Comparison of ENCODE assay signal across 17 cellular contexts in the genomic region with DNA sequence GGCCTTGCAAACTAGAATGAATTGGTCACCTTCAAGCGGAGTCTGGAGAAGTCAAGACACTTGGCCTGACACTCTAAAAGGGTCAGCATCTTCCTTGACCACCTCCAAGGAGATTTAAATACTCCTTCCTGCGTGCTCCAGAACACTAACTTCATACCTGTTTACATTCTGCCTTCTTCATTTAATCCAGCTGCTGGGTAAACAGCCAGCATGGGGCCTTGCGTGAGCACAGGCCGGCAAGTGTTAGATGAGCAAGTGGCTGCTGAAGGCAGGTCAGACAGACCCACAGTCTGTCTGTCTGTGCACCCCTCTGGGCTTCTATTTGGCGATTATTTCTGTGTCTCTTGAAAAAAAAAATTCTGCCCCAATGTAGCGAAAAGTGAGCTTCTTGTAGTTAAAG.
DNase-seq lines count a peak whose midpoint lies in the region; TF ChIP-seq lines count a peak whose summit lies in the region.
"Had no signal": no experiment of that assay in that cellular context is flagged by ENCODE, and none has a peak within 500 bp of the region (broad histone marks: within the 10 kb centered on the region; RNA-seq: fewer than 3 reads in every experiment).

No MANE protein-coding gene starts in this region.

- DNase-seq in MCF 10A (ENCODE audit: unreplicated experiment) = no peak
- DNase-seq in mammary epithelial cell = no peak
- peak; percentile 63 for DNase-seq in endodermal cell
- DNase-seq in chondrocyte (ENCODE audit: low spot score) = no peak
- DNase-seq in osteocyte (ENCODE audit: extremely low spot score, unreplicated experiment) = no peak
- DNase-seq in stimulated activated CD4-positive, alpha-beta T cell treated with anti-CD3 and anti-CD28 coated beads, Interleukin-12 subunit alpha, Interleukin-12 subunit beta, amount 100 ng/mL, for 4 hours = no peak
- DNase-seq: ACHN, AML-193, MV-4-11, NCI-H1436, NCI-H2081 treated with DMSO at 0.1 percent for 48 hours, NCI-H226, NCI-H526 treated with DMSO at 0.1 percent for 48 hours had no signal

- H3F3A ChIP-seq in Loucy (ENCODE audit: low read depth) = peaks cover 5% of the 10 kb centered on the region; the same call in 1 of the 2 replicates

- H3K4me3 Mint-ChIP-seq in MCF 10A (ENCODE audit: unreplicated experiment) (no peak overlapping the region), endodermal cell (peak overlapping the region; percentile 9), chondrocyte (ENCODE audit: unreplicated experiment) (no peak overlapping the region), osteocyte (ENCODE audit: unreplicated experiment) (no peak overlapping the region)

- intact Hi-C loops in MCF 10A (cut with micrococcal nuclease) (no loop called here), mammary epithelial cell (cut with micrococcal nuclease) (no loop called here)

- no peaks in the 10 kb centered on the region for H3K27me3 ChIP-seq in mammary epithelial cell (ENCODE audit: insufficient read depth, low read length)
- H3K27me3 ChIP-seq in Loucy (ENCODE audit: insufficient read depth, low read length, poor library complexity, severe bottlenecking) = no peaks in the 10 kb centered on the region
- H3K27me3 ChIP-seq in endodermal cell (ENCODE audit: control insufficient read depth, insufficient read depth, low read length, poor library complexity, severe bottlenecking) = no peaks in the 10 kb centered on the region
- no peaks in the 10 kb centered on the region for H3K27me3 ChIP-seq in thymus (ENCODE audit: control insufficient read depth, insufficient read depth)
- H3K27me3 ChIP-seq: SJSA1 had no signal

- H3K27ac Mint-ChIP-seq in MCF 10A (ENCODE audit: low read depth, unreplicated experiment) (peak overlapping the region; percentile 23), endodermal cell (peak overlapping the region; percentile 67), chondrocyte (ENCODE audit: unreplicated experiment) (no peak overlapping the region), osteocyte (ENCODE audit: unreplicated experiment) (no peak overlapping the region)

- CTCF ChIA-PET in MCF 10A (lab: Yijun Ruan, JAX) = no interaction called here
- CTCF ChIA-PET in mammary epithelial cell (lab: Charles Lee; ENCODE audit: low non-redundant PET) = no interaction called here

- H3K9me2 ChIP-seq in Loucy (replicated peaks; ENCODE audit: low read depth, low read length) = no peaks in the 10 kb centered on the region

- H3K27ac ChIP-seq in mammary epithelial cell (ENCODE audit: insufficient read depth, low read depth, low read length) (no peak overlapping the region), endodermal cell (ENCODE audit: low read depth, low read length) (no peak overlapping the region), thymus (ENCODE audit: low read depth) (peak overlapping the region; percentile 5)
- H3K27ac ChIP-seq: HL-60, SJSA1 had no signal

- H3K9ac ChIP-seq in mammary epithelial cell (ENCODE audit: insufficient read depth, low read length) = no peak overlapping the region
- H3K9ac ChIP-seq in Loucy (ENCODE audit: low read depth, low read length, poor library complexity, severe bottlenecking) = peak overlapping the region; percentile 30
- H3K9ac ChIP-seq in endodermal cell (ENCODE audit: extremely low read depth, low read length, poor library complexity, severe bottlenecking) = no peak overlapping the region

- H3K36me3 Mint-ChIP-seq in MCF 10A (ENCODE audit: insufficient read depth, unreplicated experiment) (peaks cover 13% of the 10 kb centered on the region), endodermal cell (ENCODE audit: low read depth) (peaks cover 2% of the 10 kb centered on the region), chondrocyte (ENCODE audit: low read depth) (no peaks in the 10 kb centered on the region), osteocyte (ENCODE audit: unreplicated experiment) (peaks cover 2% of the 10 kb centered on the region)

- H3K36me3 ChIP-seq in mammary epithelial cell (ENCODE audit: insufficient read depth, low read length) (no peaks in the 10 kb centered on the region), Loucy (ENCODE audit: insufficient read depth, low read length) (peaks cover 51% of the 10 kb centered on the region), endodermal cell (ENCODE audit: control insufficient read depth, insufficient read depth, low read length) (no peaks in the 10 kb centered on the region), thymus (ENCODE audit: control insufficient read depth, insufficient read depth) (peaks cover 7% of the 10 kb centered on the region)
- H3K36me3 ChIP-seq: SJSA1 had no signal

- BruUV-seq in MCF 10A (replicated peaks; lab: Mats Ljungman, UMichigan) (no TSS peak), mammary epithelial cell (replicated peaks; lab: Mats Ljungman, UMichigan) (no TSS peak)

- H3K79me2 ChIP-seq in mammary epithelial cell (ENCODE audit: insufficient read depth, low read length) (no peaks in the 10 kb centered on the region), Loucy (ENCODE audit: insufficient read depth, low read length) (peaks cover 97% of the 10 kb centered on the region)

- WGBS in mammary epithelial cell (ENCODE audit: low coverage, missing lambda C conversion rate) = 82% methylated on average over 6 of the region's 6 CpGs
- WGBS in endodermal cell (ENCODE audit: insufficient coverage in 1 of 2, insufficient read length in 1 of 2), 2 experiments = 62 to 73% methylated on average over 3 to 6 of the region's 6 CpGs
- 67% methylated on average over 6 of the region's 6 CpGs for WGBS in thymus

- H3K4me2 ChIP-seq in mammary epithelial cell (ENCODE audit: insufficient read depth, low read depth, low read length) (no peak overlapping the region), Loucy (ENCODE audit: low read depth, low read length, poor library complexity, severe bottlenecking) (no peak overlapping the region)

- no peaks in the 10 kb centered on the region for H3K27me3 Mint-ChIP-seq in MCF 10A (ENCODE audit: insufficient read depth, unreplicated experiment)
- no peaks in the 10 kb centered on the region for H3K27me3 Mint-ChIP-seq in endodermal cell (ENCODE audit: insufficient read depth)
- no peaks in the 10 kb centered on the region for H3K27me3 Mint-ChIP-seq in chondrocyte (ENCODE audit: low read depth)
- no peaks in the 10 kb centered on the region for H3K27me3 Mint-ChIP-seq in osteocyte (ENCODE audit: unreplicated experiment)

- H4K20me1 ChIP-seq in mammary epithelial cell (ENCODE audit: insufficient read depth, low read length) (no peaks in the 10 kb centered on the region), Loucy (ENCODE audit: insufficient read depth, low read length, poor library complexity, severe bottlenecking) (peaks cover 30% of the 10 kb centered on the region)

- dilution Hi-C loops in mammary epithelial cell (cut with HindIII; ENCODE audit: low sequenced_read_pairs) = no loop called here

- H3K9me3 Mint-ChIP-seq in MCF 10A (ENCODE audit: unreplicated experiment) = no peaks in the 10 kb centered on the region
- no peaks in the 10 kb centered on the region for H3K9me3 Mint-ChIP-seq in endodermal cell
- H3K9me3 Mint-ChIP-seq in chondrocyte (ENCODE audit: low read depth) = no peaks in the 10 kb centered on the region
- no peaks in the 10 kb centered on the region for H3K9me3 Mint-ChIP-seq in osteocyte (ENCODE audit: unreplicated experiment)

- TF ChIP-seq CTCF in MCF 10A (IDR thresholded peaks at IDR 0.05; ENCODE audit: unreplicated experiment) (no peak), mammary epithelial cell (conservative IDR thresholded peaks at IDR 0.05 in 1 of 2, IDR thresholded peaks at IDR 0.05 in 1 of 2; ENCODE audit: extremely low read depth in 1 of 2, insufficient read depth in 1 of 2, low read depth in 1 of 2, low read length in 2 of 2) (no peak), Loucy (conservative IDR thresholded peaks at IDR 0.05; ENCODE audit: low read length) (no peak), endodermal cell (conservative IDR thresholded peaks at IDR 0.05) (no peak), chondrocyte (IDR thresholded peaks at IDR 0.05) (no peak), osteocyte (IDR thresholded peaks at IDR 0.05) (no peak)

- no peaks in the 10 kb centered on the region for H3K9me3 ChIP-seq in mammary epithelial cell (replicated peaks; ENCODE audit: insufficient read depth, low read length)
- no peaks in the 10 kb centered on the region for H3K9me3 ChIP-seq in Loucy (ENCODE audit: insufficient read depth, low read depth, low read length)
- no peaks in the 10 kb centered on the region for H3K9me3 ChIP-seq in endodermal cell (ENCODE audit: control insufficient read depth, low read length)
- H3K9me3 ChIP-seq in thymus (ENCODE audit: control insufficient read depth) = no peaks in the 10 kb centered on the region
- H3K9me3 ChIP-seq: SJSA1 had no signal

- peaks cover 7% of the 10 kb centered on the region for H3K4me1 Mint-ChIP-seq in MCF 10A (ENCODE audit: insufficient read depth, unreplicated experiment)
- H3K4me1 Mint-ChIP-seq in endodermal cell = peaks cover 56% of the 10 kb centered on the region
- peaks cover 20% of the 10 kb centered on the region for H3K4me1 Mint-ChIP-seq in chondrocyte (ENCODE audit: low read depth)
- H3K4me1 Mint-ChIP-seq in osteocyte (ENCODE audit: unreplicated experiment) = peaks cover 31% of the 10 kb centered on the region

- H3K4me1 ChIP-seq in mammary epithelial cell (ENCODE audit: insufficient read depth, low read length) (no peaks in the 10 kb centered on the region), Loucy (ENCODE audit: insufficient read depth, low read length, poor library complexity, severe bottlenecking) (peaks cover 46% of the 10 kb centered on the region), endodermal cell (ENCODE audit: control insufficient read depth, insufficient read depth, low read length) (peaks cover 25% of the 10 kb centered on the region), thymus (ENCODE audit: control insufficient read depth, insufficient read depth, low read length) (peaks cover 32% of the 10 kb centered on the region)

- POLR2A ChIA-PET in MCF 10A (lab: Yijun Ruan, JAX) = no interaction called here

- no peak overlapping the region for H2AFZ ChIP-seq in mammary epithelial cell (ENCODE audit: low read depth, low read length)
- H2AFZ ChIP-seq in Loucy (ENCODE audit: low read length) = no peak overlapping the region

- in situ Hi-C loops in mammary epithelial cell (cut with MboI; ENCODE audit: low sequenced_read_pairs in 2 of 2) = no loop called here

- H3K4me3 ChIP-seq in mammary epithelial cell (replicated peaks in 1 of 3; ENCODE audit: insufficient read depth in 1 of 3, low read depth in 2 of 3, low read length in 3 of 3) = no peak overlapping the region
- no peak overlapping the region for H3K4me3 ChIP-seq in Loucy (ENCODE audit: low read length, poor library complexity, severe bottlenecking)
- H3K4me3 ChIP-seq in endodermal cell (ENCODE audit: low read length) = no peak overlapping the region
- no peak overlapping the region for H3K4me3 ChIP-seq in thymus (ENCODE audit: low read length)
- H3K4me3 ChIP-seq: SJSA1 had no signal

Comparison
In these comparisons a context has a peak if more than half of its experiments do, and no peak if none do; other contexts are left out.
1. H3K27ac Mint-ChIP-seq: peak in MCF 10A (single experiment) and endodermal cell (single experiment); none in chondrocyte (single experiment) and osteocyte (single experiment).